In genomic region chr7:2922271-2922691, GRCh38 we compare ENCODE assay signal across 1 cellular context.
TF ChIP-seq lines count a peak whose summit lies in the region.

No MANE protein-coding gene starts in this region.

TF ChIP-seq in H1, 55 proteins besides CTCF, POLR2A, EP300 and RAD21:
- TF ChIP-seq, protein P1, sequence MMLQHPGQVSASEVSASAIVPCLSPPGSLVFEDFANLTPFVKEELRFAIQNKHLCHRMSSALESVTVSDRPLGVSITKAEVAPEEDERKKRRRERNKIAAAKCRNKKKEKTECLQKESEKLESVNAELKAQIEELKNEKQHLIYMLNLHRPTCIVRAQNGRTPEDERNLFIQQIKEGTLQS (IDR thresholded peaks at IDR 0.05; ENCODE audit: insufficient read depth, low read depth, low read length), result no peak
- TF ChIP-seq CEBPB (IDR thresholded peaks at IDR 0.05; ENCODE audit: low read depth, low read length) (no peak), EGR1 (IDR thresholded peaks at IDR 0.05; ENCODE audit: borderline replicate concordance, low read depth, low read length) (no peak), ASH2L (IDR thresholded peaks at IDR 0.05; ENCODE audit: low read length) (no peak), MAFK (IDR thresholded peaks at IDR 0.05; ENCODE audit: low read depth, low read length) (no peak), MAX (IDR thresholded peaks at IDR 0.05) (no peak), TAF7 (optimal IDR thresholded peaks at IDR 0.05; ENCODE audit: borderline replicate concordance, low read depth, low read length) (no peak), ATF2 (IDR thresholded peaks at IDR 0.05; ENCODE audit: low read length) (no peak), NANOG (IDR thresholded peaks at IDR 0.05; ENCODE audit: insufficient read depth, low read depth, low read length, poor library complexity, severe bottlenecking) (no peak), POLR2AphosphoS5 (IDR thresholded peaks at IDR 0.05; ENCODE audit: low read depth, low read length) (no peak), SRF (IDR thresholded peaks at IDR 0.05; ENCODE audit: low read depth, low read length) (no peak), GABPA (IDR thresholded peaks at IDR 0.05; ENCODE audit: borderline replicate concordance, insufficient read depth, low read length) (no peak), JUN (IDR thresholded peaks at IDR 0.05; ENCODE audit: low read depth, low read length) (no peak), TCF12 (IDR thresholded peaks at IDR 0.05; ENCODE audit: low read depth, low read length) (no peak), SIX5 (IDR thresholded peaks at IDR 0.05; ENCODE audit: low read depth, low read length) (no peak), YY1 (IDR thresholded peaks at IDR 0.05; ENCODE audit: low read depth, low read length) (no peak)
TF ChIP-seq in H1: peak in this region for 0.
